10 cellular contexts compared by ENCODE assay signal in the genomic region with DNA sequence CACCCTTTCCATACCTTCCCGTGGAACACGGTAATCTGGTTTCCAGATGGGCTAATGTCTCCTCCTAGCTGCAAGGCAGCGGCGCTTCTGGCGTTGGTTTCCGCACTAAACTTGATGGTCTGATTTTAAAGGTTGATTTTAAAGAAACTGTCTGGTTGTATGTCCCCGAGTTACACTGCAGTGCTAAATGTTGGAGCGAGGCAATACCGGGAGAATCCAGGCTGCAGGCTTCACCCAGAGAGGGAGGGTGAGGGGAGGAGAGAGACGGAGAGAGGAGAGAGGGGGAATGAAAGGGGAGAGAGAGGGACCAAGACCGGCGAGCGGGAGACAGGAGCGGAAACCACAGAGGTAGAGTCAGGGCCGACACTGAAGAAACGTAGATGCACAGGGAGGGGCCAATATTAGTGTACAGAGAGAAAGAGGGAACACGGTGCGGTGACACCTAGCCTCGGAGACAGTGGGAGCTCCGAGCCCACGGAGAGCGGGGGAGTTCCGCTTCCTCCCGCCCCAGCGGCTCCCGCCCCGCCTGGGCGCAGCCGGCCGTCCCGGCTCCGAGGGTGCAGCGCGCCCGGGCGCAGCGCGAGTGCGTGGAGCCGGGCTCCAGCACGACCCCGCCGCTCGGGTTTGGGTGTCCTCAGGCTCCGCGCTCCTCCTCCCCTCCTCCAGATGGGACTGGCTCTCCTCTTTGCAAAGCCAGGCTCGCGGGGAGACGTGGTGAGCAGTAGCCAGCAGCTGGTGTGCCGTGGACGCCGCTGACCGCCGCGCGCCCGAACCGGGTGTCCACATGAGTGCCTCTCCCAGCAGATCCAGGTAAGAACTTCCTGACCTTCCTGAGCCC.
DNase-seq lines count a peak whose midpoint lies in the region; ATAC-seq and TF ChIP-seq lines count a peak whose summit lies in the region.
"Had no signal": no experiment of that assay in that cellular context is flagged by ENCODE, and none has a peak within 500 bp of the region (broad histone marks: within the 10 kb centered on the region; RNA-seq: fewer than 3 reads in every experiment).

No MANE protein-coding gene starts in this region.

- no peaks in the 10 kb centered on the region for H3K36me3 Mint-ChIP-seq in CD8-positive, alpha-beta memory T cell

- H3K27me3 Mint-ChIP-seq in CD8-positive, alpha-beta memory T cell: peaks cover 19 to 51% of the 10 kb centered on the region in 2 donors

- POLR2A ChIA-PET in CD8-positive, alpha-beta memory T cell (lab: Charles Lee): interaction anchor here (0.5 kb wide), 1 partner anchor 273 kb away, joined by 4 read pairs; no protein-coding TSS in a partner anchor

- H3K4me3 ChIP-seq in CD8-positive, alpha-beta memory T cell (ENCODE audit: low read length): peak overlapping the region; percentile 61
- peak overlapping the region; percentile 23 to 33 for H3K4me3 ChIP-seq in ascending aorta
- H3K4me3 ChIP-seq: K562, pancreas had no signal

- H3K27me3 ChIP-seq in CD8-positive, alpha-beta memory T cell (ENCODE audit: insufficient read depth, low read length, poor library complexity, severe bottlenecking): no peaks in the 10 kb centered on the region
- no peaks in the 10 kb centered on the region for H3K27me3 ChIP-seq in ascending aorta

- H3K4me1 ChIP-seq in CD8-positive, alpha-beta memory T cell (ENCODE audit: insufficient read depth, low read length): peaks cover 9% of the 10 kb centered on the region
- H3K4me1 ChIP-seq in ascending aorta: peaks cover 0 to 3% of the 10 kb centered on the region in 2 donors
- H3K4me1 ChIP-seq: pancreas had no signal

- no peaks in the 10 kb centered on the region for H3K9me3 ChIP-seq in CD8-positive, alpha-beta memory T cell (ENCODE audit: low read length)
- H3K9me3 ChIP-seq in ascending aorta: no peaks in the 10 kb centered on the region
- H3K9me3 ChIP-seq: pancreas had no signal

- peak overlapping the region; percentile 71 to 95 (median 81) for H3K4me3 Mint-ChIP-seq in CD8-positive, alpha-beta memory T cell

- CTCF ChIA-PET in CD8-positive, alpha-beta memory T cell (lab: Charles Lee): interaction anchor here (1.3 kb wide), 1 partner anchor 121 kb away, joined by 3 read pairs; no protein-coding TSS in a partner anchor

- intact Hi-C loops in ascending aorta (cut with DNase I): no loop called here

- ATAC-seq in GM21529 (IDR thresholded peaks at IDR 0.05; ENCODE audit: unreplicated experiment) (peak; percentile 73), GM18517 (IDR thresholded peaks at IDR 0.05; ENCODE audit: unreplicated experiment) (no peak), GM21825 (IDR thresholded peaks at IDR 0.05; ENCODE audit: unreplicated experiment) (no peak)
- ATAC-seq: K562 had no signal

- TF ChIP-seq CTCF in ascending aorta (IDR thresholded peaks at IDR 0.05): no peak

- H3K27ac Mint-ChIP-seq in CD8-positive, alpha-beta memory T cell: peak overlapping the region in 5 of 8 donors; percentile 32 to 93 (median 69)

- H3K9me3 Mint-ChIP-seq in CD8-positive, alpha-beta memory T cell: no peaks in the 10 kb centered on the region

- no peak overlapping the region for H3K27ac ChIP-seq in CD8-positive, alpha-beta memory T cell (ENCODE audit: low read depth, low read length)
- no peak overlapping the region for H3K27ac ChIP-seq in ascending aorta
- H3K27ac ChIP-seq: pancreas had no signal

- DNase-seq in CD8-positive, alpha-beta memory T cell: peak in 2 of 5 donors; percentile 4 to 21
- DNase-seq in NCI-H524 treated with DMSO at 0.1 percent for 48 hours (lab: John Stamatoyannopoulos, UW) (peak; percentile 14), ascending aorta (ENCODE audit: low spot score in 2 of 2) (no peak), iPS-NIHi11 (ENCODE audit: low spot score) (peak; percentile 54)
- DNase-seq in stimulated activated CD8-positive, alpha-beta memory T cell treated with anti-CD3 and anti-CD28 coated beads, Interleukin-4, amount 100 ng/mL, for 48 hours: peak; percentile 61

- peaks cover 11 to 37% (median 21%) of the 10 kb centered on the region in 3 donors for H3K4me1 Mint-ChIP-seq in CD8-positive, alpha-beta memory T cell

- no peaks in the 10 kb centered on the region for H3K36me3 ChIP-seq in CD8-positive, alpha-beta memory T cell (ENCODE audit: insufficient read depth, low read length)
- H3K36me3 ChIP-seq in ascending aorta: no peaks in the 10 kb centered on the region
- H3K36me3 ChIP-seq: pancreas had no signal

Comparison
In these comparisons a context has a peak if more than half of its experiments do, and no peak if none do; other contexts are left out.
1. DNase-seq: peak in NCI-H524 treated with DMSO at 0.1 percent for 48 hours (single experiment), iPS-NIHi11 (single experiment) and stimulated activated CD8-positive, alpha-beta memory T cell treated with anti-CD3 and anti-CD28 coated beads, Interleukin-4, amount 100 ng/mL, for 48 hours (single experiment); none in ascending aorta (0 of 2).